In genomic region chr13:100506600-100507422, GRCh38 we compare ENCODE assay signal across 12 cellular contexts.
DNase-seq lines count a peak whose midpoint lies in the region; ATAC-seq and TF ChIP-seq lines count a peak whose summit lies in the region.
"Had no signal": no experiment of that assay in that cellular context is flagged by ENCODE, and none has a peak within 500 bp of the region (broad histone marks: within the 10 kb centered on the region; RNA-seq: fewer than 3 reads in every experiment).

No MANE protein-coding gene starts in this region.

- TF ChIP-seq CTCF in KMS-11 (conservative IDR thresholded peaks at IDR 0.05; ENCODE audit: low read depth, low read length) (no peak), heart right ventricle (IDR thresholded peaks at IDR 0.05) (no peak), left ventricle myocardium inferior (IDR thresholded peaks at IDR 0.05; ENCODE audit: borderline replicate concordance) (no peak)

- H4K20me1 ChIP-seq in KMS-11 (ENCODE audit: insufficient read depth) = no peaks in the 10 kb centered on the region

- H3K4me2 ChIP-seq in KMS-11 = peak overlapping the region; percentile 68

- peaks cover 17% of the 10 kb centered on the region for H3K27me3 Mint-ChIP-seq in activated T-cell treated with anti-CD3 and anti-CD28 coated beads, Interleukin-2, amount 50 U/mL, for 24 hours
- H3K27me3 Mint-ChIP-seq in T-cell = no peaks in the 10 kb centered on the region

- no peaks in the 10 kb centered on the region for H3K9me3 Mint-ChIP-seq in activated T-cell treated with anti-CD3 and anti-CD28 coated beads, Interleukin-2, amount 50 U/mL, for 24 hours
- no peaks in the 10 kb centered on the region for H3K9me3 Mint-ChIP-seq in T-cell
- H3K9me3 Mint-ChIP-seq in stimulated activated effector memory CD8-positive, alpha-beta T cell treated with anti-CD3 and anti-CD28 coated beads, Interleukin-12 subunit alpha, Interleukin-12 subunit beta, amount 100 ng/mL, for 72 hours = no peaks in the 10 kb centered on the region
- H3K9me3 Mint-ChIP-seq: HFFc6, IgD-negative memory B cell had no signal

- H3K9me3 ChIP-seq in heart right ventricle (no peaks in the 10 kb centered on the region), left ventricle myocardium inferior (replicated peaks) (no peaks in the 10 kb centered on the region)

- peak; percentile 57 to 71 (median 58) for ATAC-seq in T-cell (replicated peaks in 1 of 4)
- peak; percentile 64 for ATAC-seq in stimulated activated effector memory CD8-positive, alpha-beta T cell treated with anti-CD3 and anti-CD28 coated beads, Interleukin-12 subunit alpha, Interleukin-12 subunit beta, amount 100 ng/mL, for 72 hours
- no peak for ATAC-seq in heart right ventricle
- no peak for ATAC-seq in GM19452 (IDR thresholded peaks at IDR 0.05; ENCODE audit: unreplicated experiment)

- POLR2A ChIA-PET in T-cell (lab: Charles Lee) = interaction anchor here in 1 of 2 donors (0.6 kb wide), 1 partner anchor 477 kb away, joined by 3 read pairs; no protein-coding TSS in a partner anchor

- peak overlapping the region; percentile 50 for H3K4me3 Mint-ChIP-seq in activated T-cell treated with anti-CD3 and anti-CD28 coated beads, Interleukin-2, amount 50 U/mL, for 24 hours
- H3K4me3 Mint-ChIP-seq in T-cell = peak overlapping the region; percentile 51 to 77 (median 72)
- H3K4me3 Mint-ChIP-seq in stimulated activated effector memory CD8-positive, alpha-beta T cell treated with anti-CD3 and anti-CD28 coated beads, Interleukin-12 subunit alpha, Interleukin-12 subunit beta, amount 100 ng/mL, for 72 hours = peak overlapping the region; percentile 70
- H3K4me3 Mint-ChIP-seq: HFFc6 had no signal

- H2AFZ ChIP-seq in KMS-11 (ENCODE audit: low read depth) = no peak overlapping the region

- no peaks in the 10 kb centered on the region for H3K36me3 ChIP-seq in KMS-11 (ENCODE audit: insufficient read depth)
- H3K36me3 ChIP-seq in heart right ventricle = no peaks in the 10 kb centered on the region
- H3K36me3 ChIP-seq in left ventricle myocardium inferior = no peaks in the 10 kb centered on the region

- H3K79me2 ChIP-seq in KMS-11 (ENCODE audit: insufficient read depth, low read depth) = no peaks in the 10 kb centered on the region

- no peak overlapping the region for H3K4me3 ChIP-seq in KMS-11 (IDR thresholded peaks at IDR 0.05; ENCODE audit: insufficient read depth, low read depth, low read length)
- H3K4me3 ChIP-seq in heart right ventricle = no peak overlapping the region
- no peak overlapping the region for H3K4me3 ChIP-seq in left ventricle myocardium inferior

- WGBS in heart right ventricle, 2 donors = 75 to 78% methylated on average over 9 of the region's 9 CpGs

- H3K9ac ChIP-seq in KMS-11 = no peak overlapping the region

- intact Hi-C loops in heart right ventricle (cut with DNase I) (no loop called here), left ventricle myocardium inferior (cut with micrococcal nuclease) (no loop called here)

- peak overlapping the region; percentile 35; the same call in 1 of the 2 replicates for H3K27ac ChIP-seq in KMS-11
- H3K27ac ChIP-seq in heart right ventricle = no peak overlapping the region
- no peak overlapping the region for H3K27ac ChIP-seq in left ventricle myocardium inferior (replicated peaks)

- CTCF ChIA-PET in T-cell (lab: Charles Lee) = interaction anchor here (0.5 to 1.2 kb wide), 2 partner anchors 8 to 148 kb away, joined by 3 to 5 read pairs; no protein-coding TSS in a partner anchor

- DNase-seq in activated T-cell treated with anti-CD3 and anti-CD28 coated beads, Interleukin-2, amount 50 U/mL, for 24 hours = no peak
- no peak for DNase-seq in activated T-cell treated with anti-CD3 and anti-CD28 coated beads for 4 hours
- no peak for DNase-seq in T-cell
- no peak for DNase-seq in stimulated activated effector memory CD8-positive, alpha-beta T cell treated with anti-CD3 and anti-CD28 coated beads, Interleukin-12 subunit alpha, Interleukin-12 subunit beta, amount 100 ng/mL, for 72 hours (ENCODE audit: low spot score in 2 of 2)
- DNase-seq in heart right ventricle = no peak
- DNase-seq in left ventricle myocardium inferior = no peak
- DNase-seq: HFFc6, posterior cingulate gyrus, SHP77 treated with DMSO at 0.1 percent for 48 hours had no signal

- peaks cover 14% of the 10 kb centered on the region for H3K4me1 Mint-ChIP-seq in activated T-cell treated with anti-CD3 and anti-CD28 coated beads, Interleukin-2, amount 50 U/mL, for 24 hours (ENCODE audit: low read depth)
- peaks cover 14 to 25% (median 20%) of the 10 kb centered on the region in 3 donors for H3K4me1 Mint-ChIP-seq in T-cell
- peaks cover 36% of the 10 kb centered on the region for H3K4me1 Mint-ChIP-seq in stimulated activated effector memory CD8-positive, alpha-beta T cell treated with anti-CD3 and anti-CD28 coated beads, Interleukin-12 subunit alpha, Interleukin-12 subunit beta, amount 100 ng/mL, for 72 hours

- H3K4me1 ChIP-seq in KMS-11 (ENCODE audit: low read depth, poor library complexity, severe bottlenecking) (peaks cover 13% of the 10 kb centered on the region), heart right ventricle (peaks cover 0 to 18% (median 3%) of the 10 kb centered on the region in 9 donors), left ventricle myocardium inferior (peaks cover 20% of the 10 kb centered on the region)

- peak overlapping the region; percentile 70 for H3K27ac Mint-ChIP-seq in activated T-cell treated with anti-CD3 and anti-CD28 coated beads, Interleukin-2, amount 50 U/mL, for 24 hours
- peak overlapping the region; percentile 23 to 79 for H3K27ac Mint-ChIP-seq in T-cell
- H3K27ac Mint-ChIP-seq in stimulated activated effector memory CD8-positive, alpha-beta T cell treated with anti-CD3 and anti-CD28 coated beads, Interleukin-12 subunit alpha, Interleukin-12 subunit beta, amount 100 ng/mL, for 72 hours = peak overlapping the region; percentile 43
- H3K27ac Mint-ChIP-seq: HFFc6 had no signal

- H3K27me3 ChIP-seq in KMS-11 (ENCODE audit: insufficient read depth, low read depth) (no peaks in the 10 kb centered on the region), heart right ventricle (no peaks in the 10 kb centered on the region), left ventricle myocardium inferior (ENCODE audit: low read depth) (no peaks in the 10 kb centered on the region)

- no peaks in the 10 kb centered on the region for H3K36me3 Mint-ChIP-seq in activated T-cell treated with anti-CD3 and anti-CD28 coated beads, Interleukin-2, amount 50 U/mL, for 24 hours (ENCODE audit: low read depth)
- H3K36me3 Mint-ChIP-seq in T-cell = no peaks in the 10 kb centered on the region
- no peaks in the 10 kb centered on the region for H3K36me3 Mint-ChIP-seq in stimulated activated effector memory CD8-positive, alpha-beta T cell treated with anti-CD3 and anti-CD28 coated beads, Interleukin-12 subunit alpha, Interleukin-12 subunit beta, amount 100 ng/mL, for 72 hours
- H3K36me3 Mint-ChIP-seq: IgD-negative memory B cell had no signal

Comparison
In these comparisons a context has a peak if more than half of its experiments do, and no peak if none do; other contexts are left out.
1. ATAC-seq: peak in T-cell (4 of 4) and stimulated activated effector memory CD8-positive, alpha-beta T cell treated with anti-CD3 and anti-CD28 coated beads, Interleukin-12 subunit alpha, Interleukin-12 subunit beta, amount 100 ng/mL, for 72 hours (single experiment); none in heart right ventricle (0 of 8) and GM19452 (single experiment).
2. Peak in every context shown above with its lines, with median percentiles within 50 percentile points of each other: H3K27ac Mint-ChIP-seq and H3K4me3 Mint-ChIP-seq.